19 cellular contexts compared by ENCODE assay signal in genomic region chr11:96287796-96288439, GRCh38. TPM values are rescaled to one million over a fixed set of nuclear protein-coding genes. Genes with fewer than 3 reads are reported as not detected.
DNase-seq lines count a peak whose midpoint lies in the region; ATAC-seq and TF ChIP-seq lines count a peak whose summit lies in the region.
"Had no signal": no experiment of that assay in that cellular context is flagged by ENCODE, and none has a peak within 500 bp of the region (broad histone marks: within the 10 kb centered on the region; RNA-seq: fewer than 3 reads in every experiment).

No MANE protein-coding gene starts in this region.

- peak overlapping the region; percentile 24 for H3K4me3 Mint-ChIP-seq in natural killer cell treated with Interleukin-12 subunit alpha and Interleukin-12 subunit beta and Interleukin-15 and Interleukin-18, amount 100 ng/mL, for 72 hours
- H3K4me3 Mint-ChIP-seq in natural killer cell: no peak overlapping the region
- peak overlapping the region; percentile 16 for H3K4me3 Mint-ChIP-seq in activated B cell treated with CpG ODN at 0.5 μM for 24 hours
- H3K4me3 Mint-ChIP-seq in stimulated activated naive CD8-positive, alpha-beta T cell treated with anti-CD3 and anti-CD28 coated beads, Interleukin-15, amount 100 ng/mL, for 72 hours: peak overlapping the region; percentile 70 to 76

- CTCF ChIA-PET in activated B cell treated with CpG ODN at 0.5 μM for 24 hours (lab: Charles Lee): interaction anchor here (1.0 to 1.3 kb wide), 3 partner anchors 9 to 55 kb away, joined by 3 to 7 read pairs (median 3); partner anchors contain the start of gene MAML2

- H3K9me3 Mint-ChIP-seq in natural killer cell treated with Interleukin-12 subunit alpha and Interleukin-12 subunit beta and Interleukin-15 and Interleukin-18, amount 100 ng/mL, for 72 hours: peaks cover 10% of the 10 kb centered on the region
- peaks cover 0 to 2% of the 10 kb centered on the region in 2 donors for H3K9me3 Mint-ChIP-seq in natural killer cell
- peaks cover 5% of the 10 kb centered on the region for H3K9me3 Mint-ChIP-seq in activated B cell treated with CpG ODN at 0.5 μM for 24 hours
- peaks cover 10% of the 10 kb centered on the region in 2 donors for H3K9me3 Mint-ChIP-seq in stimulated activated naive CD8-positive, alpha-beta T cell treated with anti-CD3 and anti-CD28 coated beads, Interleukin-15, amount 100 ng/mL, for 72 hours

- ATAC-seq in natural killer cell treated with Interleukin-12 subunit alpha and Interleukin-12 subunit beta and Interleukin-15 and Interleukin-18, amount 100 ng/mL, for 72 hours: no peak
- ATAC-seq in natural killer cell (no peak), activated B cell treated with CpG ODN at 0.5 μM for 24 hours (ENCODE audit: low read depth) (no peak), foreskin keratinocyte (peak; percentile 40), GM19397 (IDR thresholded peaks at IDR 0.05; ENCODE audit: unreplicated experiment) (no peak), GM18861 (IDR thresholded peaks at IDR 0.05; ENCODE audit: unreplicated experiment) (no peak)
- ATAC-seq in stimulated activated naive CD8-positive, alpha-beta T cell treated with anti-CD3 and anti-CD28 coated beads, Interleukin-15, amount 100 ng/mL, for 72 hours: peak; percentile 50
- ATAC-seq: upper lobe of right lung had no signal

- POLR2A ChIA-PET in activated B cell treated with CpG ODN at 0.5 μM for 24 hours (lab: Charles Lee): interaction anchor here (0.6 to 1.2 kb wide), 2 partner anchors 30 to 366 kb away, joined by 3 read pairs; no protein-coding TSS in a partner anchor

- intact Hi-C loops in natural killer cell (cut with micrococcal nuclease): no loop called here
- intact Hi-C loops in activated B cell treated with CpG ODN at 0.5 μM for 24 hours (cut with micrococcal nuclease): no loop called here

- DNase-seq in natural killer cell treated with Interleukin-12 subunit alpha and Interleukin-12 subunit beta and Interleukin-15 and Interleukin-18, amount 100 ng/mL, for 72 hours (ENCODE audit: low spot score): no peak
- no peak for DNase-seq in natural killer cell
- DNase-seq in activated B cell treated with CpG ODN at 0.5 μM for 24 hours: no peak
- peak in 1 of 2 donors; percentile 33 for DNase-seq in foreskin keratinocyte
- no peak for DNase-seq in stimulated activated naive CD8-positive, alpha-beta T cell treated with anti-CD3 and anti-CD28 coated beads, Interleukin-15, amount 100 ng/mL, for 72 hours
- DNase-seq in NCI-H510A (lab: John Stamatoyannopoulos, UW): no peak
- DNase-seq: Caco-2; GM23248; hypothalamus; kidney; naive B cell; NCI-H1092; NCI-H2081; NCI-H524; SHP77 treated with DMSO at 0.1 percent for 48 hours; stimulated activated CD4-positive, alpha-beta T cell treated with anti-CD3 and anti-CD28 coated beads, Interleukin-1b, Interleukin-23, amount 100 ng/mL, for 48 hours; upper lobe of right lung had no signal

- H3K27me3 ChIP-seq in foreskin keratinocyte: no peaks in the 10 kb centered on the region
- H3K27me3 ChIP-seq: upper lobe of right lung had no signal

- no peak overlapping the region for H3K27ac ChIP-seq in foreskin keratinocyte
- H3K27ac ChIP-seq: GM23248, upper lobe of right lung had no signal

- H3K4me1 Mint-ChIP-seq in natural killer cell treated with Interleukin-12 subunit alpha and Interleukin-12 subunit beta and Interleukin-15 and Interleukin-18, amount 100 ng/mL, for 72 hours (ENCODE audit: low read depth in 2 of 2): peaks cover 40 to 45% of the 10 kb centered on the region in 2 donors
- H3K4me1 Mint-ChIP-seq in natural killer cell (peaks cover 31 to 33% of the 10 kb centered on the region in 2 donors), activated B cell treated with CpG ODN at 0.5 μM for 24 hours (peaks cover 43% of the 10 kb centered on the region)
- peaks cover 90% of the 10 kb centered on the region for H3K4me1 Mint-ChIP-seq in stimulated activated naive CD8-positive, alpha-beta T cell treated with anti-CD3 and anti-CD28 coated beads, Interleukin-15, amount 100 ng/mL, for 72 hours

- no peaks in the 10 kb centered on the region for H3K27me3 Mint-ChIP-seq in natural killer cell treated with Interleukin-12 subunit alpha and Interleukin-12 subunit beta and Interleukin-15 and Interleukin-18, amount 100 ng/mL, for 72 hours
- no peaks in the 10 kb centered on the region for H3K27me3 Mint-ChIP-seq in natural killer cell (ENCODE audit: low read depth in 2 of 2)
- no peaks in the 10 kb centered on the region for H3K27me3 Mint-ChIP-seq in activated B cell treated with CpG ODN at 0.5 μM for 24 hours
- H3K27me3 Mint-ChIP-seq in stimulated activated naive CD8-positive, alpha-beta T cell treated with anti-CD3 and anti-CD28 coated beads, Interleukin-15, amount 100 ng/mL, for 72 hours: no peaks in the 10 kb centered on the region
- H3K27me3 Mint-ChIP-seq: naive B cell had no signal

- peaks cover 24% of the 10 kb centered on the region for H3K36me3 Mint-ChIP-seq in natural killer cell treated with Interleukin-12 subunit alpha and Interleukin-12 subunit beta and Interleukin-15 and Interleukin-18, amount 100 ng/mL, for 72 hours
- H3K36me3 Mint-ChIP-seq in natural killer cell (no peaks in the 10 kb centered on the region), activated B cell treated with CpG ODN at 0.5 μM for 24 hours (ENCODE audit: low read depth) (peaks cover 15% of the 10 kb centered on the region)

- H3K27ac Mint-ChIP-seq in natural killer cell treated with Interleukin-12 subunit alpha and Interleukin-12 subunit beta and Interleukin-15 and Interleukin-18, amount 100 ng/mL, for 72 hours: peak overlapping the region in 1 of 2 donors; percentile 59
- H3K27ac Mint-ChIP-seq in natural killer cell (no peak overlapping the region), activated B cell treated with CpG ODN at 0.5 μM for 24 hours (peak overlapping the region; percentile 36)
- H3K27ac Mint-ChIP-seq in stimulated activated naive CD8-positive, alpha-beta T cell treated with anti-CD3 and anti-CD28 coated beads, Interleukin-15, amount 100 ng/mL, for 72 hours: peak overlapping the region; percentile 86 to 91

- no peak for TF ChIP-seq CTCF in natural killer cell (IDR thresholded peaks at IDR 0.05)
- TF ChIP-seq CTCF in activated B cell treated with CpG ODN at 0.5 μM for 24 hours (IDR thresholded peaks at IDR 0.05): no peak
- no peak for TF ChIP-seq CTCF in foreskin keratinocyte (conservative IDR thresholded peaks at IDR 0.05)

- peaks cover 4% of the 10 kb centered on the region for H3K4me1 ChIP-seq in foreskin keratinocyte

RNA-seq across cellular contexts. Expression of gene MAML2, which starts 55.1 kb away (rescaled TPM):
- total RNA-seq in natural killer cell treated with Interleukin-12 subunit alpha and Interleukin-12 subunit beta and Interleukin-15 and Interleukin-18, amount 100 ng/mL, for 72 hours: 10 to 100 TPM; 15.9 to 21.9 TPM
- total RNA-seq in natural killer cell: 10 to 100 TPM; 14.2 to 20.5 (median 16.1) TPM
- 20.9 and 24.8 TPM in 2 replicates for total RNA-seq in activated B cell treated with CpG ODN at 0.5 μM for 24 hours
- total RNA-seq in foreskin keratinocyte: 6.0 and 6.2 TPM in 2 replicates
- polyA plus RNA-seq in foreskin keratinocyte: 0.96 and 1.1 TPM in 2 replicates

Comparison
In these comparisons a context has a peak if more than half of its experiments do, and no peak if none do; other contexts are left out.
1. ATAC-seq: peak in foreskin keratinocyte (single experiment) and stimulated activated naive CD8-positive, alpha-beta T cell treated with anti-CD3 and anti-CD28 coated beads, Interleukin-15, amount 100 ng/mL, for 72 hours (single experiment); none in natural killer cell treated with Interleukin-12 subunit alpha and Interleukin-12 subunit beta and Interleukin-15 and Interleukin-18, amount 100 ng/mL, for 72 hours (0 of 2), natural killer cell (0 of 3), activated B cell treated with CpG ODN at 0.5 μM for 24 hours (single experiment), GM19397 (single experiment) and GM18861 (single experiment).
2. H3K27ac Mint-ChIP-seq: peak in activated B cell treated with CpG ODN at 0.5 μM for 24 hours (single experiment) and stimulated activated naive CD8-positive, alpha-beta T cell treated with anti-CD3 and anti-CD28 coated beads, Interleukin-15, amount 100 ng/mL, for 72 hours (2 of 2); none in natural killer cell (0 of 2).